ENCODE assay signal across 1 cellular context in the genomic region with DNA sequence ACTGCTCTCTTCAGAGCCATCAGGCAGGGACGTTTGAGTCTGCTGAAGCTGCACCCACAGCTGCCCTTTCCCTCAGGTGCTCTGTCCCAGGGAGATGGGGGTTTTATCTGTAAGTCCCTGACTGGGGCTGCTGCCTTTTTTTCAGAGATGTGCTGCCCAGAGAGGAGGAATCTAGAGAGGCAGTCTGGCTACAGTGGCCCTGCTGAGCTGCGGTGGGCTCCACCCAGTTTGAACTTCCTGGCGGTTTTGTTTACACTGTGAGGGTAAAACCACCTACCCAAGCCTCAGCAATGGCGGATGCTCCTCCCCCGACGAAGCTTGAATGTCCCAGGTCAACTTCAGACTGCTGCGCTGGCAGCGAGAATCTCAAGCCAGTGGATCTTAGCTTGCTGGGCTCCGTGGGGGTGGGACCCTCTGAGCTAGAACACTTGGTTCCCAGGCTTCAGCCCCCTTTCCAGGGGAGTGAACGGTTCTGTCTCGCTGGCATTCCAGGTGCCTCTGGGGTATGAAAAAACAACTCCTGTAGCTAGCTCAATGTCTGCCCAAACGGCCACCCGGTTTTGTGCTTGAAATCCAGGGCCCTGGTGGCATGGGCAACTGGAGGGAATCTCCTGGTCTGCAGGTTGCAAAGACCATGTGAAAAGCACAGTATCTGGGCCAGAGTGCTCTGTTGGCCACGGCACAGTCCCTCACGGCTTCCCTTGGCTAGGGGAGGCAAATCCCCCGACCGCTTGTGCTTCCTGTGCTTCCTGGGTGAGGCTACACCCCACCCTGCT.
TF ChIP-seq lines count a peak whose summit lies in the region.

No MANE protein-coding gene starts in this region.

TF ChIP-seq in K562, 482 proteins besides CTCF, POLR2A, EP300 and RAD21 (continued from another document and continues in another):
- TF ChIP-seq HDAC3 (IDR thresholded peaks at IDR 0.05; ENCODE audit: borderline replicate concordance, partially characterized antibody) (no peak), CAMTA2 (CRISPR knock-in tag; conservative IDR thresholded peaks at IDR 0.05) (no peak), MTA3 (IDR thresholded peaks at IDR 0.05; ENCODE audit: borderline replicate concordance) (0 out of 2 replicates have a peak, but pooled peaks have one; percentile 63), MED1 (CRISPR knock-in tag; IDR thresholded peaks at IDR 0.05; ENCODE audit: borderline replicate concordance) (no peak), HNRNPH1 (optimal IDR thresholded peaks at IDR 0.05; ENCODE audit: low read depth, low read length) (no peak), POLR2AphosphoS2 (IDR thresholded peaks at IDR 0.05; ENCODE audit: low read length) (no peak), ZEB2 (IDR thresholded peaks at IDR 0.05) (0 out of 2 replicates have a peak, but pooled peaks have one; percentile 55), KDM5B (IDR thresholded peaks at IDR 0.05; ENCODE audit: insufficient replicate concordance, low read depth, low read length) (peak; percentile 55), NBN (IDR thresholded peaks at IDR 0.05; ENCODE audit: low read depth) (no peak), ZBTB26 (CRISPR knock-in tag; IDR thresholded peaks at IDR 0.05) (no peak), RBM39 (optimal IDR thresholded peaks at IDR 0.05; ENCODE audit: low read depth, low read length) (no peak), ETS2 (tag; IDR thresholded peaks at IDR 0.05; ENCODE audit: borderline replicate concordance, poor library complexity, severe bottlenecking) (no peak), ZNF780A (CRISPR knock-in tag; IDR thresholded peaks at IDR 0.05) (no peak), GTF2A2 (tag; IDR thresholded peaks at IDR 0.05) (0 out of 2 replicates have a peak, but pooled peaks have one; percentile 48), CBFB (CRISPR knock-in tag; IDR thresholded peaks at IDR 0.05) (no peak), SP1 (CRISPR knock-in tag; IDR thresholded peaks at IDR 0.05) (peak; percentile 40; the same call in 1 of the 2 replicates), ZFP30 (CRISPR knock-in tag; IDR thresholded peaks at IDR 0.05; ENCODE audit: borderline replicate concordance) (no peak), TRIM28 (IDR thresholded peaks at IDR 0.05) (no peak), CHCHD3 (CRISPR knock-in tag; IDR thresholded peaks at IDR 0.05) (no peak), MAFK (IDR thresholded peaks at IDR 0.05; ENCODE audit: low read length) (no peak), YY1 (IDR thresholded peaks at IDR 0.05; ENCODE audit: borderline replicate concordance in 1 of 3, control insufficient read depth in 1 of 3, extremely low read depth in 1 of 3, insufficient read depth in 3 of 3, insufficient read length in 1 of 3, insufficient replicate concordance in 2 of 3, low read depth in 1 of 3, low read length in 2 of 3) (peak in 2 of 3 experiments; percentile 87 to 95), ZNF165 (CRISPR knock-in tag; IDR thresholded peaks at IDR 0.05; ENCODE audit: borderline replicate concordance) (no peak), GTF2F1 (IDR thresholded peaks at IDR 0.05; ENCODE audit: low read depth, low read length) (no peak), KLF16 (IDR thresholded peaks at IDR 0.05) (peak; percentile 60; the same call in 1 of the 2 replicates), MTF1 (CRISPR knock-in tag; IDR thresholded peaks at IDR 0.05; ENCODE audit: borderline replicate concordance) (no peak), XRCC4 (IDR thresholded peaks at IDR 0.05; ENCODE audit: extremely low read depth, insufficient read depth, insufficient read length) (no peak), TAF9B (IDR thresholded peaks at IDR 0.05; ENCODE audit: partially characterized antibody) (peak; percentile 35), NFIX (CRISPR knock-in tag; IDR thresholded peaks at IDR 0.05; ENCODE audit: low read depth) (no peak), HSF4 (CRISPR knock-in tag; IDR thresholded peaks at IDR 0.05; ENCODE audit: borderline replicate concordance) (no peak), LCOR (CRISPR knock-in tag; IDR thresholded peaks at IDR 0.05) (0 out of 2 replicates have a peak, but pooled peaks have one; percentile 33), PREB (CRISPR knock-in tag; IDR thresholded peaks at IDR 0.05) (no peak), PTRF (tag; IDR thresholded peaks at IDR 0.05) (no peak), SMAD1 (IDR thresholded peaks at IDR 0.05; ENCODE audit: low read depth, low read length, partially characterized antibody) (no peak), L3MBTL2 (IDR thresholded peaks at IDR 0.05) (peak; percentile 78), SAP30 (IDR thresholded peaks at IDR 0.05; ENCODE audit: borderline replicate concordance, insufficient read depth, low read depth, low read length, poor library complexity, severe bottlenecking) (no peak), ELF1 (tag; IDR thresholded peaks at IDR 0.05) (no peak), ZC3H4 (CRISPR knock-in tag; IDR thresholded peaks at IDR 0.05; ENCODE audit: borderline replicate concordance) (no peak), SP2 (IDR thresholded peaks at IDR 0.05; ENCODE audit: extremely low read depth, low read depth, low read length, poor library complexity, severe bottlenecking) (no peak), THRAP3 (IDR thresholded peaks at IDR 0.05; ENCODE audit: borderline replicate concordance) (no peak), ZNF316 (IDR thresholded peaks at IDR 0.05) (no peak), CUX1 (CRISPR knock-in tag; IDR thresholded peaks at IDR 0.05) (no peak), TCFL5 (CRISPR knock-in tag; conservative IDR thresholded peaks at IDR 0.05) (no peak), TAF1 (IDR thresholded peaks at IDR 0.05; ENCODE audit: control insufficient read depth, extremely low read depth, insufficient read depth, low read length, severe bottlenecking) (peak; percentile 54), BACH1 (tag; IDR thresholded peaks at IDR 0.05) (no peak), ZNF274 (IDR thresholded peaks at IDR 0.05; ENCODE audit: borderline replicate concordance, low read depth, low read length) (no peak), TCF7 (IDR thresholded peaks at IDR 0.05; ENCODE audit: borderline replicate concordance) (no peak), RBFOX2 (IDR thresholded peaks at IDR 0.05; ENCODE audit: low read depth, low read length) (peak; percentile 70), HCFC1 (IDR thresholded peaks at IDR 0.05; ENCODE audit: low read depth, low read length) (no peak), STAT5A (IDR thresholded peaks at IDR 0.05; ENCODE audit: borderline replicate concordance, low read length) (0 out of 2 replicates have a peak, but pooled peaks have one; percentile 24), BRF1 (IDR thresholded peaks at IDR 0.05; ENCODE audit: borderline replicate concordance, extremely low read depth, insufficient read length) (no peak), KLF6 (CRISPR knock-in tag; IDR thresholded peaks at IDR 0.05; ENCODE audit: borderline replicate concordance) (peak; percentile 34; the same call in 1 of the 2 replicates), PHF8 (IDR thresholded peaks at IDR 0.05; ENCODE audit: borderline replicate concordance, low read length) (peak; percentile 26; the same call in 1 of the 2 replicates), RERE (CRISPR knock-in tag; IDR thresholded peaks at IDR 0.05; ENCODE audit: borderline replicate concordance) (no peak)
- TF ChIP-seq, protein P1, sequence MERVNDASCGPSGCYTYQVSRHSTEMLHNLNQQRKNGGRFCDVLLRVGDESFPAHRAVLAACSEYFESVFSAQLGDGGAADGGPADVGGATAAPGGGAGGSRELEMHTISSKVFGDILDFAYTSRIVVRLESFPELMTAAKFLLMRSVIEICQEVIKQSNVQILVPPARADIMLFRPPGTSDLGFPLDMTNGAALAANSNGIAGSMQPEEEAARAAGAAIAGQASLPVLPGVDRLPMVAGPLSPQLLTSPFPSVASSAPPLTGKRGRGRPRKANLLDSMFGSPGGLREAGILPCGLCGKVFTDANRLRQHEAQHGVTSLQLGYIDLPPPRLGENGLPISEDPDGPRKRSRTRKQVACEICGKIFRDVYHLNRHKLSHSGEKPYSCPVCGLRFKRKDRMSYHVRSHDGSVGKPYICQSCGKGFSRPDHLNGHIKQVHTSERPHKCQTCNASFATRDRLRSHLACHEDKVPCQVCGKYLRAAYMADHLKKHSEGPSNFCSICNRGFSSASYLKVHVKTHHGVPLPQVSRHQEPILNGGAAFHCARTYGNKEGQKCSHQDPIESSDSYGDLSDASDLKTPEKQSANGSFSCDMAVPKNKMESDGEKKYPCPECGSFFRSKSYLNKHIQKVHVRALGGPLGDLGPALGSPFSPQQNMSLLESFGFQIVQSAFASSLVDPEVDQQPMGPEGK (CRISPR knock-in tag; IDR thresholded peaks at IDR 0.05; ENCODE audit: borderline replicate concordance): no peak
